ENCODE assay signal across 1 cellular context in the genomic region with DNA sequence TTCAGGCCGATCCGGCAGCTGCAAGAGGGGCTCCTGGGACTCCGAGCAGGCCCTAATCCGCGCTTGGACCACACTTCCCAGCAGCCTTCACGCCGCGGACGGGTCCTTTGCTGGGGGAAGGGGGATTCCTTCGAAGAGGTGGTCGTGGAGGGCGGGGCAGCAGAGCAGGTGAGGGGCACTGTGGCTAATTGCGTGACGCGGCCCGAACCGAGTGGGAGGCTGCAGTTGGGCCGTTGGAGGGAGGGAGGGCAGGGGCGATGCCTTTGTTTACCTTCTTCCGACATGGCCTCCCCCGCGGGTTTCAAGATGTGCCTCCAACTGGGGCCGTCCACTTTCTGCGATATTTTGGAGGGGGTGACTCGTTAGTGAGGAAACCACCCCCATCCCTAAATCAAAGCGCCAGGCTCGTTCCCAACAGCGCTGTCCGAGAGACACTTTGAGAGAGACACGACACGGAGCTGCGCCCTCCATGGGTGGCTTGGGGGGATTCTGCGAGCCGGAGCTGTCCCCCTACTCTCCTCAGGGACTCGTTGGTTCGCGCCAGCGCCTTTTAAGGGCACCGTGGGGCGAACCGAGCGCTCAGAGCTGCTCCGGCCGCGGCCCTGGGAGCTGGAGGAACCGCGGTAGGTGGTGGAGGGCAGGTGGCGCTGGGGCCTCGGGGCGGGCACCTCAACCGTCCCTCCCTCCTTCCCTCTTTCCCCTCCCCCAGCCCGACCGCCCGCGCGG.
TF ChIP-seq lines count a peak whose summit lies in the region.

A gene (plus strand): TSS at position 582 of the 726 bp plus-strand sequence. CDS start 3,070 bp downstream, outside the sequence.

TF ChIP-seq in A549, 52 proteins besides CTCF, POLR2A, EP300 and RAD21 (continued from another document):
- TF ChIP-seq, protein P1, sequence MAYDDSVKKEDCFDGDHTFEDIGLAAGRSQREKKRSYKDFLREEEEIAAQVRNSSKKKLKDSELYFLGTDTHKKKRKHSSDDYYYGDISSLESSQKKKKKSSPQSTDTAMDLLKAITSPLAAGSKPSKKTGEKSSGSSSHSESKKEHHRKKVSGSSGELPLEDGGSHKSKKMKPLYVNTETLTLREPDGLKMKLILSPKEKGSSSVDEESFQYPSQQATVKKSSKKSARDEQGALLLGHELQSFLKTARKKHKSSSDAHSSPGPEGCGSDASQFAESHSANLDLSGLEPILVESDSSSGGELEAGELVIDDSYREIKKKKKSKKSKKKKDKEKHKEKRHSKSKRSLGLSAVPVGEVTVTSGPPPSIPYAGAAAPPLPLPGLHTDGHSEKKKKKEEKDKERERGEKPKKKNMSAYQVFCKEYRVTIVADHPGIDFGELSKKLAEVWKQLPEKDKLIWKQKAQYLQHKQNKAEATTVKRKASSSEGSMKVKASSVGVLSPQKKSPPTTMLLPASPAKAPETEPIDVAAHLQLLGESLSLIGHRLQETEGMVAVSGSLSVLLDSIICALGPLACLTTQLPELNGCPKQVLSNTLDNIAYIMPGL (CRISPR knock-in tag; IDR thresholded peaks at IDR 0.05; ENCODE audit: borderline replicate concordance): no peak; the same call in 1 of the 2 replicates
- no peak for TF ChIP-seq ZNF302 (CRISPR knock-in tag; IDR thresholded peaks at IDR 0.05)
- TF ChIP-seq, protein P2, sequence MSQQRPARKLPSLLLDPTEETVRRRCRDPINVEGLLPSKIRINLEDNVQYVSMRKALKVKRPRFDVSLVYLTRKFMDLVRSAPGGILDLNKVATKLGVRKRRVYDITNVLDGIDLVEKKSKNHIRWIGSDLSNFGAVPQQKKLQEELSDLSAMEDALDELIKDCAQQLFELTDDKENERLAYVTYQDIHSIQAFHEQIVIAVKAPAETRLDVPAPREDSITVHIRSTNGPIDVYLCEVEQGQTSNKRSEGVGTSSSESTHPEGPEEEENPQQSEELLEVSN (IDR thresholded peaks at IDR 0.05; ENCODE audit: borderline replicate concordance, low read depth): 0 out of 2 replicates have a peak, but pooled peaks have one; percentile 22
- TF ChIP-seq ZSCAN20 (CRISPR knock-in tag; IDR thresholded peaks at IDR 0.05): no peak
- no peak for TF ChIP-seq RFX5 (IDR thresholded peaks at IDR 0.05)
- TF ChIP-seq CHD4 (IDR thresholded peaks at IDR 0.05; ENCODE audit: borderline replicate concordance): no peak
- TF ChIP-seq, protein P3, sequence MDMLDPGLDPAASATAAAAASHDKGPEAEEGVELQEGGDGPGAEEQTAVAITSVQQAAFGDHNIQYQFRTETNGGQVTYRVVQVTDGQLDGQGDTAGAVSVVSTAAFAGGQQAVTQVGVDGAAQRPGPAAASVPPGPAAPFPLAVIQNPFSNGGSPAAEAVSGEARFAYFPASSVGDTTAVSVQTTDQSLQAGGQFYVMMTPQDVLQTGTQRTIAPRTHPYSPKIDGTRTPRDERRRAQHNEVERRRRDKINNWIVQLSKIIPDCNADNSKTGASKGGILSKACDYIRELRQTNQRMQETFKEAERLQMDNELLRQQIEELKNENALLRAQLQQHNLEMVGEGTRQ (IDR thresholded peaks at IDR 0.05): no peak
- TF ChIP-seq CBX8 (IDR thresholded peaks at IDR 0.05): no peak
- TF ChIP-seq HOXB13 (CRISPR knock-in tag; IDR thresholded peaks at IDR 0.05; ENCODE audit: low read depth): no peak
- peak; percentile 98 for TF ChIP-seq TFCP2L1 (CRISPR knock-in tag; IDR thresholded peaks at IDR 0.05)
- TF ChIP-seq POLR2AphosphoS2 (conservative IDR thresholded peaks at IDR 0.05; ENCODE audit: low read length): no peak
- TF ChIP-seq NFE2L2 (conservative IDR thresholded peaks at IDR 0.05; ENCODE audit: low read length): no peak
- TF ChIP-seq KDM1A (IDR thresholded peaks at IDR 0.05; ENCODE audit: low read depth): no peak
- TF ChIP-seq JUNB (IDR thresholded peaks at IDR 0.05): no peak
- TF ChIP-seq FOSL2 (IDR thresholded peaks at IDR 0.05): no peak
- TF ChIP-seq FOSL2 (CRISPR knock-in tag; IDR thresholded peaks at IDR 0.05): no peak
- TF ChIP-seq MYC (IDR thresholded peaks at IDR 0.05; ENCODE audit: borderline replicate concordance, low read length): no peak
- peak; percentile 77; the same call in 1 of the 2 replicates for TF ChIP-seq HOXB5 (CRISPR knock-in tag; IDR thresholded peaks at IDR 0.05)
- peak; percentile 65 for TF ChIP-seq BHLHE40 (IDR thresholded peaks at IDR 0.05; ENCODE audit: low read depth, low read length)
- TF ChIP-seq CHD2 (IDR thresholded peaks at IDR 0.05; ENCODE audit: low read length, partially characterized antibody): peak; percentile 53
- TF ChIP-seq JUN (IDR thresholded peaks at IDR 0.05): peak; percentile 60 to 94; a peak in 4 of 5 replicates
- TF ChIP-seq ESRRA (IDR thresholded peaks at IDR 0.05; ENCODE audit: borderline replicate concordance, low read length): no peak
- TF ChIP-seq, protein P4, sequence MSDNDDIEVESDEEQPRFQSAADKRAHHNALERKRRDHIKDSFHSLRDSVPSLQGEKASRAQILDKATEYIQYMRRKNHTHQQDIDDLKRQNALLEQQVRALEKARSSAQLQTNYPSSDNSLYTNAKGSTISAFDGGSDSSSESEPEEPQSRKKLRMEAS (IDR thresholded peaks at IDR 0.05): peak; percentile 76
- no peak for TF ChIP-seq RNF2 (IDR thresholded peaks at IDR 0.05; ENCODE audit: borderline replicate concordance, low read depth)
- TF ChIP-seq KDM5A (IDR thresholded peaks at IDR 0.05): no peak
- TF ChIP-seq, protein P5, sequence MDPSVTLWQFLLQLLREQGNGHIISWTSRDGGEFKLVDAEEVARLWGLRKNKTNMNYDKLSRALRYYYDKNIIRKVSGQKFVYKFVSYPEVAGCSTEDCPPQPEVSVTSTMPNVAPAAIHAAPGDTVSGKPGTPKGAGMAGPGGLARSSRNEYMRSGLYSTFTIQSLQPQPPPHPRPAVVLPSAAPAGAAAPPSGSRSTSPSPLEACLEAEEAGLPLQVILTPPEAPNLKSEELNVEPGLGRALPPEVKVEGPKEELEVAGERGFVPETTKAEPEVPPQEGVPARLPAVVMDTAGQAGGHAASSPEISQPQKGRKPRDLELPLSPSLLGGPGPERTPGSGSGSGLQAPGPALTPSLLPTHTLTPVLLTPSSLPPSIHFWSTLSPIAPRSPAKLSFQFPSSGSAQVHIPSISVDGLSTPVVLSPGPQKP (IDR thresholded peaks at IDR 0.05; ENCODE audit: low read depth, low read length): no peak
- TF ChIP-seq RARB (CRISPR knock-in tag; IDR thresholded peaks at IDR 0.05): peak; percentile 72
- TF ChIP-seq SMC3 (IDR thresholded peaks at IDR 0.05): no peak
- TF ChIP-seq, protein P6, sequence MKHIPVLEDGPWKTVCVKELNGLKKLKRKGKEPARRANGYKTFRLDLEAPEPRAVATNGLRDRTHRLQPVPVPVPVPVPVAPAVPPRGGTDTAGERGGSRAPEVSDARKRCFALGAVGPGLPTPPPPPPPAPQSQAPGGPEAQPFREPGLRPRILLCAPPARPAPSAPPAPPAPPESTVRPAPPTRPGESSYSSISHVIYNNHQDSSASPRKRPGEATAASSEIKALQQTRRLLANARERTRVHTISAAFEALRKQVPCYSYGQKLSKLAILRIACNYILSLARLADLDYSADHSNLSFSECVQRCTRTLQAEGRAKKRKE (CRISPR knock-in tag; IDR thresholded peaks at IDR 0.05; ENCODE audit: low read depth): peak; percentile 70; the same call in 1 of the 2 replicates
- TF ChIP-seq GATA3 (IDR thresholded peaks at IDR 0.05; ENCODE audit: borderline replicate concordance): peak; percentile 97
- TF ChIP-seq ZC3H11A (IDR thresholded peaks at IDR 0.05): no peak
- peak; percentile 37; the same call in 1 of the 2 replicates for TF ChIP-seq CBX2 (IDR thresholded peaks at IDR 0.05; ENCODE audit: borderline replicate concordance, low read depth)
